ENCODE assay signal across 1 cellular context in the genomic region with DNA sequence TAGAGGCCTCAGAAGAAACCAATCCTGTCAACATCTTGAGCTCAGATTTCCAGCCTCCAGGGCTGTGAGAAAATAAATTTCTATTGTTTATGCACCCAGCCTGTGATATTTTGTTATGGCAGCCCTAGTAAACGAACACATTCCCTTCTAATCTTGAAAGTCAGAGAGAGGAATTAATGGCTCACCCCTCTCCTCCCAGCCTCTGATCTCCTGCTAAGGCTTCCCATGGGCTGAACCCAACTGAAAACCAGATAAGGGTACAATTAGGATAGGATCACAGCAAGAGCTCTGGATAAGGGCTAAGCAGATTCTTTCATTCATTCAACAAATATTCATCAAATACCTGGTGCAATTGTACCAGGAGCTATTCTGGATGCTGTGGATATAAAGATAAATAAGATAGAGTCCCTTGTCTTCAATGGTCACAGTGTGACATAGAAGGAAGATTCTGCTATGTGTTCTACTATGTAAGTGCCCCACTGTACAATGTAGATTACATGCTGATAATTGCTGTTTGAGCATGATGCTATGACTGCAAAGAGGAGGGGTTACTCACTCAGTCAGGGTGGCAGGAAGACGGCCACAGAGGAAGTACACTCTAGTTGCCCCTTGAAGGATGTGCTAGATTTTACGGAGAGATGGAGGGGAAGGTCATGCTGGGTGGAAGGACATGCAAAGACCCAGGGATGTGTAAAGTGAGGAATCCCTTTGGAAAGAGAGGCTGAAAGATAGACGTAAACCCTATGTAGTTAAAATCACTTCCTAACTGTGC.
TF ChIP-seq lines count a peak whose summit lies in the region.

No MANE protein-coding gene starts in this region.

TF ChIP-seq in WTC11, 78 proteins besides CTCF, POLR2A, EP300 and RAD21:
- TF ChIP-seq, protein P1, sequence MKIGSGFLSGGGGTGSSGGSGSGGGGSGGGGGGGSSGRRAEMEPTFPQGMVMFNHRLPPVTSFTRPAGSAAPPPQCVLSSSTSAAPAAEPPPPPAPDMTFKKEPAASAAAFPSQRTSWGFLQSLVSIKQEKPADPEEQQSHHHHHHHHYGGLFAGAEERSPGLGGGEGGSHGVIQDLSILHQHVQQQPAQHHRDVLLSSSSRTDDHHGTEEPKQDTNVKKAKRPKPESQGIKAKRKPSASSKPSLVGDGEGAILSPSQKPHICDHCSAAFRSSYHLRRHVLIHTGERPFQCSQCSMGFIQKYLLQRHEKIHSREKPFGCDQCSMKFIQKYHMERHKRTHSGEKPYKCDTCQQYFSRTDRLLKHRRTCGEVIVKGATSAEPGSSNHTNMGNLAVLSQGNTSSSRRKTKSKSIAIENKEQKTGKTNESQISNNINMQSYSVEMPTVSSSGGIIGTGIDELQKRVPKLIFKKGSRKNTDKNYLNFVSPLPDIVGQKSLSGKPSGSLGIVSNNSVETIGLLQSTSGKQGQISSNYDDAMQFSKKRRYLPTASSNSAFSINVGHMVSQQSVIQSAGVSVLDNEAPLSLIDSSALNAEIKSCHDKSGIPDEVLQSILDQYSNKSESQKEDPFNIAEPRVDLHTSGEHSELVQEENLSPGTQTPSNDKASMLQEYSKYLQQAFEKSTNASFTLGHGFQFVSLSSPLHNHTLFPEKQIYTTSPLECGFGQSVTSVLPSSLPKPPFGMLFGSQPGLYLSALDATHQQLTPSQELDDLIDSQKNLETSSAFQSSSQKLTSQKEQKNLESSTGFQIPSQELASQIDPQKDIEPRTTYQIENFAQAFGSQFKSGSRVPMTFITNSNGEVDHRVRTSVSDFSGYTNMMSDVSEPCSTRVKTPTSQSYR (CRISPR knock-in tag; IDR thresholded peaks at IDR 0.05), result no peak
